In the genomic region with DNA sequence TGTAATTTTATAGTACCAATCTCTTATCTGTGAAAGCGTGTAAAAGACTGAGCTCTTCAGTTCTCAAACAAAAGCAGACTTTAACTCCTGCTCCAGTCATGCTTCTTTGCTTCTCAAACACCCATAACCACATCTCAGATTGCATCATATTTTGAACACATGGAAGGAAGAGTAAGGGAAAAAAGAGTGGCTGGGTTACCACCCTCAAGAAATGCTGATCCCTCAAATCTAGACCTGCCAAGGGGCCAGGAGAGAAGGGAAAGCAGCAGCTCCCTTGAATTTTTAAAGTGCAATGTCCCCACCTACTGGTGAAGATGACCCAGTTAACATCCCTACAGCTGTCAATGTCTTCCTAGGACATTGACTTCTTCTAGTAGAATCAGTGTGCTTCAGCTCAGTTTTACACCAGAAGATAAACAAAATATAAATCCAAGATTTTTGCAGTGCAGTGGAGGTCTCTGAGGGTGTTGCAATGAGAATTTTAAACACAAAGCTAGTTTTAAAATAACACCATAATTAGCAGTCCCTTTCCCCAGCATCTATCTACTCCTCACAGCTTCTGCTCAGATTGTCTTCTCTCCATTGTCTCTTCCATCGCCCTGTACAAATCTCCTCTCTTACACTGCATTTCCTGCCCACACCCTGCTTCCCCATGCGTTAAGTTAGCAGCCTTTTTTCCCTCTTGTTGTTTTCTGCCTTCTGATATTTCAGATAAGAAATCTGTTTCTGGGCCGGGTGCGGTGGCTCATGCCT, we compare ENCODE assay signal across 8 cellular contexts. TPM values are rescaled to one million over a fixed set of nuclear protein-coding genes. Genes with fewer than 3 reads are reported as not detected.
DNase-seq lines count a peak whose midpoint lies in the region; ATAC-seq and TF ChIP-seq lines count a peak whose summit lies in the region.

No MANE protein-coding gene starts in this region.

- no peaks in the 10 kb centered on the region for H3K9me2 ChIP-seq in OCI-LY7 (ENCODE audit: insufficient read depth, low read length)

- H4K20me1 ChIP-seq in OCI-LY7 (ENCODE audit: insufficient read depth, low read length), result no peaks in the 10 kb centered on the region

- H3K9me3 ChIP-seq in OCI-LY7 (ENCODE audit: low read length) (no peaks in the 10 kb centered on the region), breast epithelium (no peaks in the 10 kb centered on the region), stomach (peaks cover 0 to 3% (median 0%) of the 10 kb centered on the region in 4 donors)

- H3K36me3 ChIP-seq in OCI-LY7 (ENCODE audit: insufficient read depth, low read length) (no peaks in the 10 kb centered on the region), breast epithelium (no peaks in the 10 kb centered on the region), stomach (no peaks in the 10 kb centered on the region)

- H3K27me3 ChIP-seq in breast epithelium (no peaks in the 10 kb centered on the region), stomach (peaks cover 0 to 27% (median 7%) of the 10 kb centered on the region in 3 donors)

- no TSS peak for BruUV-seq in OCI-LY7 (replicated peaks; lab: Mats Ljungman, UMichigan)

- POLR2A ChIA-PET in OCI-LY7 (lab: Charles Lee), result interaction anchor here (0.6 to 1.0 kb wide), 5 partner anchors 10 to 656 kb away, joined by 3 to 4 read pairs (median 4); a partner anchor contains a TSS

- no peaks in the 10 kb centered on the region for H3K4me1 ChIP-seq in OCI-LY7 (ENCODE audit: insufficient read depth, low read length, poor library complexity, severe bottlenecking)
- H3K4me1 ChIP-seq in breast epithelium, result no peaks in the 10 kb centered on the region
- H3K4me1 ChIP-seq in stomach, result no peaks in the 10 kb centered on the region

- no peak overlapping the region; the same call in 1 of the 2 replicates for H2AFZ ChIP-seq in OCI-LY7 (ENCODE audit: low read length)

- H3K27ac ChIP-seq in OCI-LY7 (ENCODE audit: low read depth, low read length, poor library complexity, severe bottlenecking) (no peak overlapping the region), breast epithelium (no peak overlapping the region), stomach (no peak overlapping the region)

- ATAC-seq in GM21529 (IDR thresholded peaks at IDR 0.05; ENCODE audit: unreplicated experiment), result no peak

- no peaks in the 10 kb centered on the region for H3K79me2 ChIP-seq in OCI-LY7 (ENCODE audit: insufficient read depth, low read depth, low read length)

- TF ChIP-seq CTCF in OCI-LY7 (conservative IDR thresholded peaks at IDR 0.05; ENCODE audit: low read length), result peak; percentile 85
- TF ChIP-seq CTCF in breast epithelium (IDR thresholded peaks at IDR 0.05), result peak in 2 of 3 donors; percentile 47 to 61
- peak in 4 of 7 experiments; percentile 20 to 39 (median 36) for TF ChIP-seq CTCF in stomach (IDR thresholded peaks at IDR 0.05)

- TF ChIP-seq EP300 in stomach (IDR thresholded peaks at IDR 0.05), result no peak

- intact Hi-C loops in OCI-LY7 (cut with micrococcal nuclease; ENCODE audit: unreplicated experiment) (loop anchor here (1.0 to 2.0 kb wide), 3 partner anchors 86 to 371 kb away; no protein-coding TSS in a partner anchor), breast epithelium (cut with DNase I; ENCODE audit: low total_unique reads) (no loop called here), stomach (cut with DNase I; ENCODE audit: low total_unique reads) (no loop called here)

- CTCF ChIA-PET in OCI-LY7 (lab: Charles Lee; ENCODE audit: unreplicated experiment), result interaction anchor here (0.6 to 1.1 kb wide), 2 partner anchors 15 to 373 kb away, joined by 3 to 4 read pairs; no protein-coding TSS in a partner anchor

- no peak overlapping the region for H3K4me2 ChIP-seq in OCI-LY7 (ENCODE audit: low read length)

- H3K4me3 ChIP-seq in OCI-LY7 (ENCODE audit: low read depth, low read length, poor library complexity, severe bottlenecking) (no peak overlapping the region), breast epithelium (no peak overlapping the region), stomach (no peak overlapping the region)

- TF ChIP-seq POLR2A in breast epithelium (IDR thresholded peaks at IDR 0.05) (no peak), stomach (IDR thresholded peaks at IDR 0.05) (no peak)

- DNase-seq in NCI-H2171 treated with DMSO at 0.1 percent for 48 hours (lab: John Stamatoyannopoulos, UW) (peak; percentile 49), NCI-H2171 (lab: John Stamatoyannopoulos, UW) (no peak), HT1080 (ENCODE audit: low read depth) (peak; percentile 52), OCI-LY7 (ENCODE audit: low spot score) (peak; percentile 73), breast epithelium (ENCODE audit: low spot score in 2 of 2) (no peak), islet precursor cell (peak; percentile 77), stomach (no peak)

- WGBS in stomach, 5 donors, result 25 to 44% (median 38%) methylated on average over 5 of the region's 5 CpGs

RNA-seq across cellular contexts. Expression of a gene that starts 22.6 kb away (rescaled TPM):
- not detected in 2 replicates for total RNA-seq in HT1080 (2014; rRNA removed; shearing (Covaris generic))
- polyA plus RNA-seq in HT1080 (2015; cell fraction: cytosol; rRNA removed), result not detected in 2 replicates
- not detected in 2 replicates for polyA plus RNA-seq in HT1080 (2015; cell fraction: nucleus; rRNA removed)
- total RNA-seq in OCI-LY7 (2014; rRNA removed; shearing (Covaris generic)), result not detected in 2 replicates
- 5.1 and 7.2 TPM in 2 replicates for total RNA-seq in OCI-LY7 (2022)
- 1 to 10 TPM; 1.3 to 1.6 (median 1.5) TPM for total RNA-seq in breast epithelium
- total RNA-seq in stomach, result 1 to 10 TPM in 2 of 5 donors, not detected in 3; 1.1 to 4.9 TPM
- 1 to 10 TPM in 1 of 3 donors, not detected in 2; 1.6 TPM for polyA plus RNA-seq in stomach

RNA-seq across cellular contexts. Expression of a gene that starts 30.8 kb away (rescaled TPM):
- 0.10 and 0.13 TPM in 2 replicates for total RNA-seq in HT1080 (2014; rRNA removed; shearing (Covaris generic))
- 0.19 and 0.23 TPM in 2 replicates for polyA plus RNA-seq in HT1080 (2015; cell fraction: cytosol; rRNA removed)
- 2.5 and 2.6 TPM in 2 replicates for polyA plus RNA-seq in HT1080 (2015; cell fraction: nucleus; rRNA removed)
- 46.5 and 48.1 TPM in 2 replicates for total RNA-seq in OCI-LY7 (2014; rRNA removed; shearing (Covaris generic))
- 57.1 and 69.3 TPM in 2 replicates for total RNA-seq in OCI-LY7 (2022)
- total RNA-seq in breast epithelium, result 1 to 10 TPM in 2 of 3 donors, not detected in 1; 1.5 to 2.0 TPM
- total RNA-seq in stomach, result 10 to 100 TPM in 1 of 5 donors, 1 to 10 TPM in 2, not detected in 2; 1.3 to 62.9 (median 2.9) TPM
- 1 to 10 TPM in 2 of 3 donors, under 1 TPM in 1; 0.81 to 5.0 (median 1.2) TPM for polyA plus RNA-seq in stomach

RNA-seq across cellular contexts. Expression of a gene that starts 44.8 kb away (rescaled TPM):
- total RNA-seq in HT1080 (2014; rRNA removed; shearing (Covaris generic)), result not detected in 2 replicates
- not detected in 2 replicates for polyA plus RNA-seq in HT1080 (2015; cell fraction: cytosol; rRNA removed)
- polyA plus RNA-seq in HT1080 (2015; cell fraction: nucleus; rRNA removed), result not detected in 2 replicates
- 0.13 TPM in 1 of 2 replicates, not detected in the other for total RNA-seq in OCI-LY7 (2014; rRNA removed; shearing (Covaris generic))
- 3.3 and 3.6 TPM in 2 replicates for total RNA-seq in OCI-LY7 (2022)
- 1 to 10 TPM in 2 of 3 donors, under 1 TPM in 1; 0.48 to 2.0 (median 2.0) TPM for total RNA-seq in breast epithelium
- total RNA-seq in stomach, result 1 to 10 TPM in 1 of 5 donors, not detected in 4; 3.3 TPM
- under 1 TPM in 1 of 3 donors, not detected in 2; 0.23 TPM for polyA plus RNA-seq in stomach

RNA-seq across cellular contexts. Expression of a gene that starts 52.6 kb away (rescaled TPM):
- 89.3 and 104 TPM in 2 replicates for total RNA-seq in HT1080 (2014; rRNA removed; shearing (Covaris generic))
- 36.3 and 41.1 TPM in 2 replicates for polyA plus RNA-seq in HT1080 (2015; cell fraction: cytosol; rRNA removed)
- polyA plus RNA-seq in HT1080 (2015; cell fraction: nucleus; rRNA removed), result 80.4 and 84.7 TPM in 2 replicates
- 90.9 and 96.4 TPM in 2 replicates for total RNA-seq in OCI-LY7 (2014; rRNA removed; shearing (Covaris generic))
- total RNA-seq in OCI-LY7 (2022) (108 and 132 TPM in 2 replicates), breast epithelium (10 to 100 TPM in 1 of 3 donors, 1 to 10 TPM in 2; 7.7 to 18.0 (median 9.5) TPM), stomach (100 to 1,000 TPM in 1 of 5 donors, 10 to 100 TPM in 3, 1 to 10 TPM in 1; 3.8 to 449 (median 12.2) TPM)
- polyA plus RNA-seq in stomach, result 10 to 100 TPM in 1 of 3 donors, 1 to 10 TPM in 2; 1.2 to 24.6 (median 4.4) TPM

RNA-seq across cellular contexts. Expression of a gene that starts 57.9 kb away (rescaled TPM):
- 46.2 and 52.4 TPM in 2 replicates for total RNA-seq in HT1080 (2014; rRNA removed; shearing (Covaris generic))
- polyA plus RNA-seq in HT1080 (2015; cell fraction: cytosol; rRNA removed), result 44.0 and 45.2 TPM in 2 replicates
- polyA plus RNA-seq in HT1080 (2015; cell fraction: nucleus; rRNA removed), result 40.7 and 41.7 TPM in 2 replicates
- total RNA-seq in OCI-LY7 (2014; rRNA removed; shearing (Covaris generic)), result 142 and 164 TPM in 2 replicates
- total RNA-seq in OCI-LY7 (2022) (194 and 216 TPM in 2 replicates), breast epithelium (10 to 100 TPM; 36.0 to 47.3 (median 44.9) TPM), stomach (10 to 100 TPM in 3 of 5 donors, 1 to 10 TPM in 2; 2.7 to 32.1 (median 16.7) TPM)
- polyA plus RNA-seq in stomach, result 100 to 1,000 TPM in 2 of 3 donors, 10 to 100 TPM in 1; 88.6 to 177 (median 124) TPM

Comparison
In these comparisons a context has a peak if more than half of its experiments do, and no peak if none do; other contexts are left out.
1. DNase-seq: peak in NCI-H2171 treated with DMSO at 0.1 percent for 48 hours (single experiment), HT1080 (single experiment), OCI-LY7 (single experiment) and islet precursor cell (single experiment); none in NCI-H2171 (single experiment), breast epithelium (0 of 2) and stomach (single experiment).
2. Peak in every context shown above with its lines, with median percentiles within 50 percentile points of each other: CTCF ChIP-seq.